Comparison of ENCODE assay signal across 18 cellular contexts in genomic region chr10:112353046-112353445, GRCh38. TPM values are rescaled to one million over a fixed set of nuclear protein-coding genes. Genes with fewer than 3 reads are reported as not detected.
DNase-seq lines count a peak whose midpoint lies in the region; ATAC-seq and TF ChIP-seq lines count a peak whose summit lies in the region.
"Had no signal": no experiment of that assay in that cellular context is flagged by ENCODE, and none has a peak within 500 bp of the region (broad histone marks: within the 10 kb centered on the region; RNA-seq: fewer than 3 reads in every experiment).

No MANE protein-coding gene starts in this region.

- H3K14ac ChIP-seq in IMR-90 (replicated peaks; ENCODE audit: low read depth, low read length), result no peak overlapping the region

- TF ChIP-seq CTCF in GM20000 (IDR thresholded peaks at IDR 0.05; ENCODE audit: extremely low read depth, missing control alignments) (no peak), IMR-90 (conservative IDR thresholded peaks at IDR 0.05; ENCODE audit: low read depth, low read length) (no peak)

- H3K4me3 ChIP-seq in IMR-90 (ENCODE audit: insufficient read depth, low read depth, low read length), result no peak overlapping the region
- H3K4me3 ChIP-seq: GM23248 had no signal

- no peaks in the 10 kb centered on the region for H3K9me3 Mint-ChIP-seq in stimulated activated naive B cell treated with anti-CD40 and anti-IgM and Interleukin-4, amounts not matched to agents 10 μg/mL and 1 μg/mL and 100 μg/mL, for 72 hours
- H3K9me3 Mint-ChIP-seq: CD4-positive, alpha-beta memory T cell had no signal

- no peak overlapping the region for H3K23ac ChIP-seq in IMR-90 (ENCODE audit: low read depth, low read length)

- peaks cover 0 to 5% of the 10 kb centered on the region in 2 donors for H3K4me1 Mint-ChIP-seq in stimulated activated naive B cell treated with anti-CD40 and anti-IgM and Interleukin-4, amounts not matched to agents 10 μg/mL and 1 μg/mL and 100 μg/mL, for 72 hours
- H3K4me1 Mint-ChIP-seq: CD4-positive, alpha-beta memory T cell had no signal

- H4K5ac ChIP-seq in IMR-90 (ENCODE audit: low read depth, low read length), result no peak overlapping the region

- CTCF ChIA-PET in IMR-90 (lab: Yijun Ruan, JAX), result no interaction called here

- no peaks in the 10 kb centered on the region for H3K9me1 ChIP-seq in IMR-90 (ENCODE audit: insufficient read depth, low read length)

- no peak overlapping the region for H3K4ac ChIP-seq in IMR-90 (ENCODE audit: low read depth, low read length)

- H3K4me3 Mint-ChIP-seq in stimulated activated naive B cell treated with anti-CD40 and anti-IgM and Interleukin-4, amounts not matched to agents 10 μg/mL and 1 μg/mL and 100 μg/mL, for 72 hours, result no peak overlapping the region
- H3K4me3 Mint-ChIP-seq: CD4-positive, alpha-beta memory T cell had no signal

- no peak overlapping the region for H3K18ac ChIP-seq in IMR-90 (ENCODE audit: low read depth, low read length)

- intact Hi-C loops in IMR-90 (cut with micrococcal nuclease), result no loop called here

- no peak overlapping the region for H2BK15ac ChIP-seq in IMR-90 (ENCODE audit: low read depth, low read length)

- no peaks in the 10 kb centered on the region for H3K27me3 ChIP-seq in IMR-90 (ENCODE audit: control insufficient read depth, insufficient read depth, low read length)

- H4K8ac ChIP-seq in IMR-90 (ENCODE audit: low read depth in 2 of 2, low read length in 2 of 2), result no peak overlapping the region

- H3K36me3 Mint-ChIP-seq in stimulated activated naive B cell treated with anti-CD40 and anti-IgM and Interleukin-4, amounts not matched to agents 10 μg/mL and 1 μg/mL and 100 μg/mL, for 72 hours, result no peaks in the 10 kb centered on the region
- H3K36me3 Mint-ChIP-seq: CD4-positive, alpha-beta memory T cell had no signal

- H3K4me1 ChIP-seq in IMR-90 (ENCODE audit: control insufficient read depth, insufficient read depth, low read length), result no peaks in the 10 kb centered on the region

- in situ Hi-C loops in IMR-90 (cut with MboI; ENCODE audit: low sequenced_read_pairs), result no loop called here

- TF ChIP-seq RAD21 in IMR-90 (IDR thresholded peaks at IDR 0.05; ENCODE audit: low read length), result no peak

- H2AK9ac ChIP-seq in IMR-90 (replicated peaks; ENCODE audit: low read depth, low read length, poor library complexity), result peak overlapping the region; percentile 16

- no peak overlapping the region for H2BK5ac ChIP-seq in IMR-90 (ENCODE audit: low read depth, low read length, poor library complexity, severe bottlenecking)

- no peaks in the 10 kb centered on the region for H4K20me1 ChIP-seq in IMR-90 (ENCODE audit: insufficient read depth, low read length)

- DNase-seq in GM20000 (ENCODE audit: low spot score) (peak; percentile 10), IMR-90 (no peak), NCI-H187 (lab: John Stamatoyannopoulos, UW) (no peak), T-helper 2 cell (no peak)
- DNase-seq in stimulated activated naive B cell treated with anti-CD40 and anti-IgM and Interleukin-4, amounts not matched to agents 10 μg/mL and 1 μg/mL and 100 μg/mL, for 72 hours, result no peak
- DNase-seq: C1 segment of cervical spinal cord; Calu3; CD4-positive, alpha-beta memory T cell; COR-L47; DMS53; DMS79 treated with DMSO at 0.1 percent for 48 hours; GF-D8; GM23248; H7 had no signal

- H2BK120ac ChIP-seq in IMR-90 (ENCODE audit: low read depth, low read length), result no peak overlapping the region

- BruUV-seq in IMR-90 (replicated peaks; lab: Mats Ljungman, UMichigan), result no TSS peak

- no peaks in the 10 kb centered on the region for H3K36me3 ChIP-seq in IMR-90 (ENCODE audit: control insufficient read depth, insufficient read depth, low read length)

- H3K27me3 Mint-ChIP-seq in stimulated activated naive B cell treated with anti-CD40 and anti-IgM and Interleukin-4, amounts not matched to agents 10 μg/mL and 1 μg/mL and 100 μg/mL, for 72 hours, result no peaks in the 10 kb centered on the region
- H3K27me3 Mint-ChIP-seq: CD4-positive, alpha-beta memory T cell had no signal

- H2AFZ ChIP-seq in IMR-90 (replicated peaks; ENCODE audit: low read length, poor library complexity), result no peak overlapping the region
- H2AFZ ChIP-seq: GM23248 had no signal

- H2AK5ac ChIP-seq in IMR-90 (ENCODE audit: low read depth, low read length), result no peak overlapping the region

- dilution Hi-C loops in IMR-90 (cut with HindIII; ENCODE audit: low sequenced_read_pairs, unreplicated experiment), result no loop called here

- H2BK20ac ChIP-seq in IMR-90 (ENCODE audit: low read depth, low read length), result no peak overlapping the region

- H3K56ac ChIP-seq in IMR-90 (ENCODE audit: extremely low read depth, insufficient read depth, low read length), result no peak overlapping the region

- H3K9ac ChIP-seq in IMR-90 (ENCODE audit: low read depth, low read length), result no peak overlapping the region
- H3K9ac ChIP-seq: GM23248 had no signal

- H4K91ac ChIP-seq in IMR-90 (ENCODE audit: insufficient read depth, low read depth, low read length), result no peak overlapping the region

- H3K4me2 ChIP-seq in IMR-90 (ENCODE audit: low read depth, low read length), result no peak overlapping the region

- H3K27ac Mint-ChIP-seq in stimulated activated naive B cell treated with anti-CD40 and anti-IgM and Interleukin-4, amounts not matched to agents 10 μg/mL and 1 μg/mL and 100 μg/mL, for 72 hours, result peak overlapping the region; percentile 66

- no peaks in the 10 kb centered on the region for H3K79me1 ChIP-seq in IMR-90 (ENCODE audit: low read depth in 1 of 2, low read length in 2 of 2)

- ATAC-seq in GM18867 (IDR thresholded peaks at IDR 0.05; ENCODE audit: unreplicated experiment) (peak; percentile 44), IMR-90 (ENCODE audit: low read depth) (no peak), GM21367 (IDR thresholded peaks at IDR 0.05; ENCODE audit: unreplicated experiment) (no peak)
- ATAC-seq in stimulated activated naive B cell treated with anti-CD40 and anti-IgM and Interleukin-4, amounts not matched to agents 10 μg/mL and 1 μg/mL and 100 μg/mL, for 72 hours (replicated peaks), result peak; percentile 50 to 75
- ATAC-seq: HCT116 had no signal

- no peak for TF ChIP-seq POLR2A in IMR-90 (IDR thresholded peaks at IDR 0.05; ENCODE audit: low read depth, low read length)

- H3K9me3 ChIP-seq in IMR-90 (ENCODE audit: control insufficient read depth, insufficient read depth, low read length), result no peaks in the 10 kb centered on the region

- POLR2A ChIA-PET in IMR-90 (lab: Charles Lee; ENCODE audit: unreplicated experiment), result no interaction called here

- H3K27ac ChIP-seq in IMR-90 (ENCODE audit: insufficient read depth, low read length), result no peak overlapping the region
- H3K27ac ChIP-seq: GM23248 had no signal

TF ChIP-seq in IMR-90, 13 proteins besides CTCF, POLR2A, EP300 and RAD21:
- TF ChIP-seq RCOR1 (IDR thresholded peaks at IDR 0.05; ENCODE audit: insufficient replicate concordance, low read length), result no peak
- no peak for TF ChIP-seq MAZ (IDR thresholded peaks at IDR 0.05; ENCODE audit: borderline replicate concordance, low read depth, low read length)
- no peak for TF ChIP-seq MAFK (IDR thresholded peaks at IDR 0.05; ENCODE audit: low read depth, low read length)
- no peak for TF ChIP-seq MXI1 (IDR thresholded peaks at IDR 0.05; ENCODE audit: borderline replicate concordance, low read depth, low read length)
- no peak for TF ChIP-seq SMC3 (IDR thresholded peaks at IDR 0.05; ENCODE audit: low read depth, low read length)
- TF ChIP-seq NFE2L2 (IDR thresholded peaks at IDR 0.05; ENCODE audit: low read depth, low read length), result no peak
- TF ChIP-seq CHD1 (IDR thresholded peaks at IDR 0.05; ENCODE audit: low read depth, low read length), result no peak
- no peak for TF ChIP-seq CEBPB (IDR thresholded peaks at IDR 0.05; ENCODE audit: low read depth, low read length)
- TF ChIP-seq BHLHE40 (IDR thresholded peaks at IDR 0.05; ENCODE audit: low read depth, low read length), result no peak
- no peak for TF ChIP-seq FOS (IDR thresholded peaks at IDR 0.05; ENCODE audit: low read depth, low read length)

RNA-seq across cellular contexts. Expression of gene ACSL5, which starts 20.9 kb away (rescaled TPM):
- 1.1 and 1.3 TPM in 2 replicates for total RNA-seq in IMR-90 (2012; rRNA removed)
- 0.86 and 0.87 TPM in 2 replicates for polyA plus RNA-seq in IMR-90 (2012; rRNA removed)
- polyA plus RNA-seq in IMR-90 (2012; cell fraction: cytosol; rRNA removed), result 0.31 and 0.43 TPM in 2 replicates
- 0.59 and 3.7 TPM in 2 replicates for polyA plus RNA-seq in IMR-90 (2012; cell fraction: nucleus; rRNA removed; ENCODE audit: low replicate concordance)
- total RNA-seq: H1 had no signal
- polyA plus RNA-seq: H1 had no signal

Comparison
In these comparisons a context has a peak if more than half of its experiments do, and no peak if none do; other contexts are left out.
1. ATAC-seq: peak in GM18867 (single experiment) and stimulated activated naive B cell treated with anti-CD40 and anti-IgM and Interleukin-4, amounts not matched to agents 10 μg/mL and 1 μg/mL and 100 μg/mL, for 72 hours (2 of 2); none in IMR-90 (single experiment) and GM21367 (single experiment).